ENCODE assay signal across 25 cellular contexts in genomic region chr1:197808843-197809242, GRCh38. TPM values are rescaled to one million over a fixed set of nuclear protein-coding genes. Genes with fewer than 3 reads are reported as not detected.
DNase-seq lines count a peak whose midpoint lies in the region; ATAC-seq and TF ChIP-seq lines count a peak whose summit lies in the region.
"Had no signal": no experiment of that assay in that cellular context is flagged by ENCODE, and none has a peak within 500 bp of the region (broad histone marks: within the 10 kb centered on the region; RNA-seq: fewer than 3 reads in every experiment).

No MANE protein-coding gene starts in this region.

- H3K9me2 ChIP-seq in MM.1S (replicated peaks; ENCODE audit: insufficient read depth, low read length) = no peaks in the 10 kb centered on the region
- H3K9me2 ChIP-seq: SK-N-SH had no signal

- H3F3A ChIP-seq in MM.1S (ENCODE audit: insufficient read depth, low read length) = peaks cover 34% of the 10 kb centered on the region

- no peaks in the 10 kb centered on the region for H3K36me3 Mint-ChIP-seq in effector memory CD8-positive, alpha-beta T cell (ENCODE audit: insufficient read depth)
- H3K36me3 Mint-ChIP-seq: CD14-positive monocyte had no signal

- H3K36me3 ChIP-seq in MM.1S (replicated peaks; ENCODE audit: insufficient read depth, low read length) (no peaks in the 10 kb centered on the region), esophagus squamous epithelium (no peaks in the 10 kb centered on the region)
- H3K36me3 ChIP-seq: colonic mucosa, esophagus muscularis mucosa, thoracic aorta had no signal

- peak overlapping the region; percentile 84 for H3K4me2 ChIP-seq in MM.1S (ENCODE audit: low read depth, low read length)
- H3K4me2 ChIP-seq: hepatocyte, SK-N-SH had no signal

- no peaks in the 10 kb centered on the region for H3K79me2 ChIP-seq in MM.1S (ENCODE audit: low read length)
- H3K79me2 ChIP-seq: hepatocyte had no signal

- TF ChIP-seq CTCF in MM.1S (IDR thresholded peaks at IDR 0.05; ENCODE audit: low read length) (no peak), esophagus squamous epithelium (IDR thresholded peaks at IDR 0.05) (no peak)

- H3K27ac ChIP-seq in MM.1S (ENCODE audit: low read length) (peak overlapping the region; percentile 87), esophagus squamous epithelium (no peak overlapping the region)
- H3K27ac ChIP-seq: colonic mucosa, esophagus muscularis mucosa, hepatocyte, thoracic aorta had no signal

- H3K9me3 Mint-ChIP-seq in effector memory CD8-positive, alpha-beta T cell = no peaks in the 10 kb centered on the region
- H3K9me3 Mint-ChIP-seq: endodermal cell had no signal

- no peaks in the 10 kb centered on the region for H3K9me3 ChIP-seq in MM.1S (replicated peaks; ENCODE audit: insufficient read depth, low read length)
- H3K9me3 ChIP-seq in esophagus squamous epithelium = no peaks in the 10 kb centered on the region
- H3K9me3 ChIP-seq: colonic mucosa, esophagus muscularis mucosa, SK-N-SH, thoracic aorta had no signal

- H3K27me3 Mint-ChIP-seq in effector memory CD8-positive, alpha-beta T cell = no peaks in the 10 kb centered on the region
- H3K27me3 Mint-ChIP-seq: activated CD4-positive, alpha-beta T cell treated with anti-CD3 and anti-CD28 coated beads, Interleukin-2, amount 10 ng/mL, durations not matched to agents 7 days and 5 days had no signal

- H3K27ac Mint-ChIP-seq in effector memory CD8-positive, alpha-beta T cell = peak overlapping the region in 1 of 2 donors; percentile 49
- H3K27ac Mint-ChIP-seq: activated CD4-positive, alpha-beta T cell treated with anti-CD3 and anti-CD28 coated beads, Interleukin-2, amount 10 ng/mL, durations not matched to agents 7 days and 5 days; activated naive CD4-positive, alpha-beta T cell treated with anti-CD3 and anti-CD28 coated beads for 36 hours; activated T-cell treated with anti-CD3 and anti-CD28 coated beads, Interleukin-2, amount 50 U/mL, for 72 hours; CD14-positive monocyte; endodermal cell had no signal

- H3K4me1 Mint-ChIP-seq in effector memory CD8-positive, alpha-beta T cell (ENCODE audit: low read depth in 2 of 2) = peaks cover 16% of the 10 kb centered on the region in 2 donors
- H3K4me1 Mint-ChIP-seq: CD14-positive monocyte had no signal

- H3K27me3 ChIP-seq in MM.1S (replicated peaks; ENCODE audit: insufficient read depth, low read length) (no peaks in the 10 kb centered on the region), esophagus squamous epithelium (no peaks in the 10 kb centered on the region)
- H3K27me3 ChIP-seq: colonic mucosa, esophagus muscularis mucosa, hepatocyte had no signal

- H3K9ac ChIP-seq in MM.1S (ENCODE audit: low read length) = peak overlapping the region; percentile 54
- H3K9ac ChIP-seq: SK-N-SH had no signal

- H3K4me3 Mint-ChIP-seq in effector memory CD8-positive, alpha-beta T cell = no peak overlapping the region
- H3K4me3 Mint-ChIP-seq: activated CD4-positive, alpha-beta T cell treated with anti-CD3 and anti-CD28 coated beads, Interleukin-2, amount 10 ng/mL, durations not matched to agents 7 days and 5 days; activated naive CD4-positive, alpha-beta T cell treated with anti-CD3 and anti-CD28 coated beads for 36 hours; activated T-cell treated with anti-CD3 and anti-CD28 coated beads, Interleukin-2, amount 50 U/mL, for 72 hours; CD14-positive monocyte; endodermal cell had no signal

- H4K20me1 ChIP-seq in MM.1S (ENCODE audit: insufficient read depth, low read length) = no peaks in the 10 kb centered on the region

- peak overlapping the region; percentile 40 for H3K4me3 ChIP-seq in MM.1S (ENCODE audit: low read length)
- H3K4me3 ChIP-seq in esophagus squamous epithelium = no peak overlapping the region
- H3K4me3 ChIP-seq: colonic mucosa, esophagus muscularis mucosa, hepatocyte, thoracic aorta had no signal

- DNase-seq in MM.1S (peak; percentile 87), NCI-H2227 treated with DMSO at 0.1 percent for 48 hours (lab: John Stamatoyannopoulos, UW) (no peak), esophagus squamous epithelium (lab: John Stamatoyannopoulos, UW) (no peak)
- DNase-seq in effector memory CD8-positive, alpha-beta T cell = no peak
- DNase-seq in stimulated activated CD4-positive, alpha-beta T cell treated with anti-CD3 and anti-CD28 coated beads, Interleukin-2, amount 100 ng/mL, for 48 hours = no peak
- DNase-seq: activated CD4-positive, alpha-beta T cell treated with anti-CD3 and anti-CD28 coated beads, Interleukin-2, amount 10 ng/mL, durations not matched to agents 7 days and 5 days; activated naive CD4-positive, alpha-beta T cell treated with anti-CD3 and anti-CD28 coated beads for 36 hours; activated T-cell treated with anti-CD3 and anti-CD28 coated beads, Interleukin-2, amount 50 U/mL, for 72 hours; amniotic stem cell; colonic mucosa; endodermal cell; KG1; mesendoderm; NCI-H526; occipital lobe; SK-N-SH; stimulated activated CD4-positive, alpha-beta T cell treated with anti-CD3 and anti-CD28 coated beads, Interleukin-4, amount 100 ng/mL, for 1 hour; stimulated activated naive CD8-positive, alpha-beta T cell treated with anti-CD3 and anti-CD28 coated beads, Interleukin-15, Interleukin-2, amounts not matched to agents 100 U/mL and 50 U/mL, for 24 hours had no signal

- peak overlapping the region; percentile 52 for H2AFZ ChIP-seq in MM.1S (ENCODE audit: low read length)
- H2AFZ ChIP-seq: hepatocyte had no signal

- TF ChIP-seq POLR2A in esophagus squamous epithelium (IDR thresholded peaks at IDR 0.05) = no peak

- intact Hi-C loops in esophagus squamous epithelium (cut with DNase I) = no loop called here

- H3K4me1 ChIP-seq in MM.1S (ENCODE audit: low read length) (peaks cover 32% of the 10 kb centered on the region), esophagus squamous epithelium (peaks cover 0 to 5% (median 0%) of the 10 kb centered on the region in 3 donors)
- H3K4me1 ChIP-seq: esophagus muscularis mucosa had no signal

- peak; percentile 61 for ATAC-seq in GM21619 (IDR thresholded peaks at IDR 0.05; ENCODE audit: unreplicated experiment)
- ATAC-seq in effector memory CD8-positive, alpha-beta T cell (replicated peaks) = peak; percentile 65
- no peak for ATAC-seq in GM21737 (IDR thresholded peaks at IDR 0.05; ENCODE audit: unreplicated experiment)
- ATAC-seq: HCT116; stimulated activated naive CD8-positive, alpha-beta T cell treated with anti-CD3 and anti-CD28 coated beads, Interleukin-15, Interleukin-2, amounts not matched to agents 100 U/mL and 50 U/mL, for 24 hours had no signal

- WGBS in esophagus squamous epithelium, 2 donors = 34 to 39% methylated on average over 3 of the region's 3 CpGs

RNA-seq across cellular contexts. Expression of gene DENND1B, which starts 33.6 kb away (rescaled TPM):
- total RNA-seq in esophagus squamous epithelium = 10 to 100 TPM; 13.6 to 25.5 (median 18.2) TPM
